Comparison of ENCODE assay signal across 20 cellular contexts in the genomic region with DNA sequence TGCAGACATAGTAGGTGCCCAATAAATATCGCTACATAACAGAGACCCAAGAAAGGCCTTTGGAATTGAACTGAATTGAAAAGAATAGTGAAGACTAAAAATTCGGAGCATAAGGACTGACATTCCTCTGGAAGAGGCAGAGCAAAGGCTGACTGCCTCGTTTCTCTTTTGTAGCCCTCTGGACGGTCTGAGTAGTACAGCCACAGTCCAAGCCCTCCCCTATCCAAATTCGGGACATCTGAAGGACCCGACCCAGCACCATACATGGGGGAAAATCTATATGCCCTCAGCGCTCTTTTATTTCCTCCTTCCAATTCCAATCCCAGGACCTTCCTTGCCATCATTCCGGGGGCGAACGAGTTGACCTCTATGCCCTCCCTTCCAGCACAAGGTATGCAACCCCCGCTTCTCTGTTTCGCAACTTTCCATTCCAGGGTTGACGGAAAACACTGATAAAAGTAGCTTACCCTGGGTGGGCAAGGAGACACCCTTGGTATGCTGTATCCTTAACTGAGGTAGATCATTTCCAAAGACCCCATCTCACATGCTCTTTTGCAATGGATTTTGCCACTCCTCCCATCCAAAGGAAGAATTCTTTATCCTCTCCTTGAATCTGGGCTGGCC.
"Had no signal": no experiment of that assay in that cellular context is flagged by ENCODE, and none has a peak within 500 bp of the region (broad histone marks: within the 10 kb centered on the region; RNA-seq: fewer than 3 reads in every experiment).

No MANE protein-coding gene starts in this region.

- H3K27me3 Mint-ChIP-seq: activated CD4-positive, alpha-beta T cell treated with anti-CD3 and anti-CD28 coated beads for 36 hours had no signal

- ATAC-seq: activated CD4-positive, alpha-beta T cell treated with anti-CD3 and anti-CD28 coated beads for 36 hours; activated CD8-positive, alpha-beta T cell treated with anti-CD3 and anti-CD28 coated beads, Interleukin-2, amount 10 ng/mL, durations not matched to agents 7 days and 5 days; activated naive CD4-positive, alpha-beta T cell treated with anti-CD3 and anti-CD28 coated beads, Interleukin-2, amount 50 U/mL, for 72 hours; activated T-cell treated with anti-CD3 and anti-CD28 coated beads, Interleukin-2, amount 50 U/mL, for 72 hours; foreskin keratinocyte; lower lobe of right lung; stimulated activated memory B cell treated with anti-CD40 and anti-IgM and Interleukin-4, amounts not matched to agents 10 μg/mL and 1 μg/mL and 100 μg/mL, for 72 hours; T-helper 17 cell had no signal

- H3K36me3 ChIP-seq: lower lobe of right lung, neutrophil, thyroid gland had no signal

- DNase-seq: activated CD4-positive, alpha-beta T cell treated with anti-CD3 and anti-CD28 coated beads for 36 hours; activated CD8-positive, alpha-beta memory T cell treated with anti-CD3 and anti-CD28 coated beads, Interleukin-2, amount 50 U/mL, for 48 hours; activated CD8-positive, alpha-beta T cell treated with anti-CD3 and anti-CD28 coated beads, Interleukin-2, amount 10 ng/mL, durations not matched to agents 7 days and 5 days; activated gamma-delta T cell; activated T-cell treated with anti-CD3 and anti-CD28 coated beads, Interleukin-2, amount 50 U/mL, for 72 hours; amniotic stem cell; caudate nucleus; effector CD8-positive, alpha-beta T cell; foreskin keratinocyte; head of caudate nucleus; left cardiac atrium; lower lobe of right lung; naive B cell; stimulated activated CD4-positive, alpha-beta T cell treated with anti-CD3 and anti-CD28 coated beads, Interleukin-2, amount 100 ng/mL, for 48 hours; T-helper 17 cell had no signal

- H3K4me1 Mint-ChIP-seq: T-helper 17 cell had no signal

- H3K9me3 Mint-ChIP-seq: activated naive CD4-positive, alpha-beta T cell treated with anti-CD3 and anti-CD28 coated beads, Interleukin-2, amount 50 U/mL, for 72 hours; activated T-cell treated with anti-CD3 and anti-CD28 coated beads, Interleukin-2, amount 50 U/mL, for 72 hours; stimulated activated memory B cell treated with anti-CD40 and anti-IgM and Interleukin-4, amounts not matched to agents 10 μg/mL and 1 μg/mL and 100 μg/mL, for 72 hours had no signal

- H3K27me3 ChIP-seq: foreskin keratinocyte, neutrophil, thyroid gland had no signal

- H3K27ac Mint-ChIP-seq: activated CD4-positive, alpha-beta T cell treated with anti-CD3 and anti-CD28 coated beads for 36 hours; activated CD8-positive, alpha-beta T cell treated with anti-CD3 and anti-CD28 coated beads, Interleukin-2, amount 10 ng/mL, durations not matched to agents 7 days and 5 days; activated naive CD4-positive, alpha-beta T cell treated with anti-CD3 and anti-CD28 coated beads, Interleukin-2, amount 50 U/mL, for 72 hours; activated T-cell treated with anti-CD3 and anti-CD28 coated beads, Interleukin-2, amount 50 U/mL, for 72 hours; stimulated activated memory B cell treated with anti-CD40 and anti-IgM and Interleukin-4, amounts not matched to agents 10 μg/mL and 1 μg/mL and 100 μg/mL, for 72 hours; T-helper 17 cell had no signal

- H3K9me3 ChIP-seq: lower lobe of right lung, neutrophil, thyroid gland had no signal

- H3K4me3 ChIP-seq: coronary artery, lower lobe of right lung, thyroid gland had no signal

- H3K27ac ChIP-seq: coronary artery, foreskin keratinocyte, lower lobe of right lung, neutrophil, thyroid gland had no signal

- H3K36me3 Mint-ChIP-seq: activated naive CD4-positive, alpha-beta T cell treated with anti-CD3 and anti-CD28 coated beads, Interleukin-2, amount 50 U/mL, for 72 hours; naive B cell; stimulated activated memory B cell treated with anti-CD40 and anti-IgM and Interleukin-4, amounts not matched to agents 10 μg/mL and 1 μg/mL and 100 μg/mL, for 72 hours had no signal

- H3K4me3 Mint-ChIP-seq: activated CD4-positive, alpha-beta T cell treated with anti-CD3 and anti-CD28 coated beads for 36 hours; activated CD8-positive, alpha-beta T cell treated with anti-CD3 and anti-CD28 coated beads, Interleukin-2, amount 10 ng/mL, durations not matched to agents 7 days and 5 days; activated T-cell treated with anti-CD3 and anti-CD28 coated beads, Interleukin-2, amount 50 U/mL, for 72 hours; naive B cell; stimulated activated memory B cell treated with anti-CD40 and anti-IgM and Interleukin-4, amounts not matched to agents 10 μg/mL and 1 μg/mL and 100 μg/mL, for 72 hours; T-helper 17 cell had no signal
